Comparison of ENCODE assay signal across 8 cellular contexts in genomic region chr19:7903244-7904073, GRCh38. TPM values are rescaled to one million over a fixed set of nuclear protein-coding genes. Genes with fewer than 3 reads are reported as not detected.
A peak's percentile ranks its signal among the peaks of the same experiment; 100 is the strongest.
DNase-seq lines count a peak whose midpoint lies in the region; ATAC-seq and TF ChIP-seq lines count a peak whose summit lies in the region.

Gene MAP2K7, plus strand, starts transcription at chr19:7903877. Its CDS starts 68 bp downstream, at chr19:7903945.

- no peaks in the 10 kb centered on the region for H3K9me3 ChIP-seq in mononuclear cell (ENCODE audit: low read depth, low read length)

- TF ChIP-seq RAD21 in Ishikawa (IDR thresholded peaks at IDR 0.05; ENCODE audit: low read depth), result peak; percentile 46; the same call in 1 of the 2 replicates

- ATAC-seq in GM21576 (IDR thresholded peaks at IDR 0.05; ENCODE audit: unreplicated experiment), result peak; percentile 82

- DNase-seq in DMS53 (lab: John Stamatoyannopoulos, UW) (peak; percentile 98), OCI-M2 (lab: John Stamatoyannopoulos, UW; ENCODE audit: unreplicated experiment) (peak; percentile 87), activated T-cell treated with anti-CD3 and anti-CD28 coated beads for 4 hours (peak; percentile 100), epithelial cell of esophagus (ENCODE audit: low read depth) (peak; percentile 98)
- peak; percentile 100 for DNase-seq in stimulated activated CD8-positive, alpha-beta memory T cell treated with anti-CD3 and anti-CD28 coated beads, Interleukin-4, amount 100 ng/mL, for 1 hour (ENCODE audit: low read depth in 2 of 2, low spot score in 1 of 2)

- H3K27me3 ChIP-seq in mononuclear cell (ENCODE audit: insufficient read depth, low read length), result no peaks in the 10 kb centered on the region

- peaks cover 31% of the 10 kb centered on the region for H3K4me1 ChIP-seq in mononuclear cell (ENCODE audit: insufficient read depth, low read length)

- no peak for TF ChIP-seq EP300 in Ishikawa (IDR thresholded peaks at IDR 0.05; ENCODE audit: borderline replicate concordance)

- peak; percentile 53 for TF ChIP-seq CTCF in epithelial cell of esophagus (IDR thresholded peaks at IDR 0.05; ENCODE audit: insufficient read depth, low read depth, low read length, missing control alignments)

- H3K4me3 ChIP-seq in epithelial cell of esophagus (ENCODE audit: low read length) (peak within 1 kb of the TSS; percentile 92), mononuclear cell (ENCODE audit: low read length) (peak within 1 kb of the TSS; percentile 63)

TF ChIP-seq in Ishikawa, 13 proteins besides CTCF, POLR2A, EP300 and RAD21:
- TF ChIP-seq CEBPB (IDR thresholded peaks at IDR 0.05) (no peak), FOXM1 (IDR thresholded peaks at IDR 0.05; ENCODE audit: borderline replicate concordance, low read depth) (no peak), TCF12 (IDR thresholded peaks at IDR 0.05; ENCODE audit: low read depth) (peak; percentile 36), USF1 (IDR thresholded peaks at IDR 0.05) (peak; percentile 62; the same call in 1 of the 2 replicates), YY1 (IDR thresholded peaks at IDR 0.05; ENCODE audit: low read depth) (peak; percentile 90), CREB1 (IDR thresholded peaks at IDR 0.05; ENCODE audit: low read depth) (no peak), TAF1 (IDR thresholded peaks at IDR 0.05; ENCODE audit: low read depth) (peak; percentile 82), REST (IDR thresholded peaks at IDR 0.05; ENCODE audit: low read depth) (no peak), EGR1 (IDR thresholded peaks at IDR 0.05) (no peak), MAX (IDR thresholded peaks at IDR 0.05) (peak; percentile 96), TEAD4 (IDR thresholded peaks at IDR 0.05) (no peak), NFIC (IDR thresholded peaks at IDR 0.05) (peak; percentile 35; the same call in 1 of the 2 replicates), ZBTB7A (IDR thresholded peaks at IDR 0.05; ENCODE audit: low read depth) (no peak)

RNA-seq across cellular contexts. Expression of gene MAP2K7, which starts in this region (rescaled TPM):
- total RNA-seq in mononuclear cell, result 23.2 TPM

Comparison
In these comparisons a context has a peak if more than half of its experiments do, and no peak if none do; other contexts are left out.
1. Peak in every context shown above with its lines: DNase-seq, ATAC-seq and H3K4me3 ChIP-seq.